ENCODE assay signal across 1 cellular context in genomic region chr6:131134220-131134831, GRCh38.
TF ChIP-seq lines count a peak whose summit lies in the region.

No MANE protein-coding gene starts in this region.

TF ChIP-seq in HCT116, 20 proteins besides CTCF, POLR2A, EP300 and RAD21 (continued from another document):
- TF ChIP-seq ZBTB33 (IDR thresholded peaks at IDR 0.05; ENCODE audit: extremely low read depth, insufficient replicate concordance, low read length) (no peak), YY1 (IDR thresholded peaks at IDR 0.05; ENCODE audit: extremely low read depth, insufficient replicate concordance, low read depth, low read length) (no peak), FOSL1 (IDR thresholded peaks at IDR 0.05; ENCODE audit: low read depth) (no peak), SP1 (IDR thresholded peaks at IDR 0.05; ENCODE audit: low read depth) (no peak), ATF3 (IDR thresholded peaks at IDR 0.05) (no peak)
